ENCODE assay signal across 2 cellular contexts in genomic region chr7:142873281-142873784, GRCh38.
TF ChIP-seq lines count a peak whose summit lies in the region.

No MANE protein-coding gene starts in this region.

TF ChIP-seq in HCT116, 20 proteins besides CTCF, POLR2A, EP300 and RAD21:
- TF ChIP-seq EZH2 (IDR thresholded peaks at IDR 0.05) (no peak), CBX3 (IDR thresholded peaks at IDR 0.05; ENCODE audit: low read depth) (no peak), YY1 (IDR thresholded peaks at IDR 0.05; ENCODE audit: extremely low read depth, insufficient replicate concordance, low read depth, low read length) (peak; percentile 23), EGR1 (IDR thresholded peaks at IDR 0.05; ENCODE audit: low read depth) (no peak), CEBPB (IDR thresholded peaks at IDR 0.05; ENCODE audit: low read depth) (no peak), FOSL1 (IDR thresholded peaks at IDR 0.05; ENCODE audit: low read depth) (no peak)
- TF ChIP-seq, protein P1, sequence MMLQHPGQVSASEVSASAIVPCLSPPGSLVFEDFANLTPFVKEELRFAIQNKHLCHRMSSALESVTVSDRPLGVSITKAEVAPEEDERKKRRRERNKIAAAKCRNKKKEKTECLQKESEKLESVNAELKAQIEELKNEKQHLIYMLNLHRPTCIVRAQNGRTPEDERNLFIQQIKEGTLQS (IDR thresholded peaks at IDR 0.05): no peak
- TF ChIP-seq, protein P2, sequence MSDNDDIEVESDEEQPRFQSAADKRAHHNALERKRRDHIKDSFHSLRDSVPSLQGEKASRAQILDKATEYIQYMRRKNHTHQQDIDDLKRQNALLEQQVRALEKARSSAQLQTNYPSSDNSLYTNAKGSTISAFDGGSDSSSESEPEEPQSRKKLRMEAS (IDR thresholded peaks at IDR 0.05): no peak

TF ChIP-seq in H1, 55 proteins besides CTCF, POLR2A, EP300 and RAD21:
- TF ChIP-seq EZH2 (IDR thresholded peaks at IDR 0.05; ENCODE audit: low read depth, low read length, severe bottlenecking) (no peak), POLR2AphosphoS5 (IDR thresholded peaks at IDR 0.05; ENCODE audit: low read depth, low read length) (no peak), ASH2L (IDR thresholded peaks at IDR 0.05; ENCODE audit: low read length) (no peak), TEAD4 (IDR thresholded peaks at IDR 0.05; ENCODE audit: low read depth, low read length) (no peak), SP4 (IDR thresholded peaks at IDR 0.05; ENCODE audit: low read length) (no peak)
- TF ChIP-seq, protein P2 (IDR thresholded peaks at IDR 0.05): peak; percentile 63
- TF ChIP-seq, protein P3, sequence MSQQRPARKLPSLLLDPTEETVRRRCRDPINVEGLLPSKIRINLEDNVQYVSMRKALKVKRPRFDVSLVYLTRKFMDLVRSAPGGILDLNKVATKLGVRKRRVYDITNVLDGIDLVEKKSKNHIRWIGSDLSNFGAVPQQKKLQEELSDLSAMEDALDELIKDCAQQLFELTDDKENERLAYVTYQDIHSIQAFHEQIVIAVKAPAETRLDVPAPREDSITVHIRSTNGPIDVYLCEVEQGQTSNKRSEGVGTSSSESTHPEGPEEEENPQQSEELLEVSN (IDR thresholded peaks at IDR 0.05): 0 out of 2 replicates have a peak, but pooled peaks have one; percentile 36
